7 cellular contexts compared by ENCODE assay signal in the genomic region with DNA sequence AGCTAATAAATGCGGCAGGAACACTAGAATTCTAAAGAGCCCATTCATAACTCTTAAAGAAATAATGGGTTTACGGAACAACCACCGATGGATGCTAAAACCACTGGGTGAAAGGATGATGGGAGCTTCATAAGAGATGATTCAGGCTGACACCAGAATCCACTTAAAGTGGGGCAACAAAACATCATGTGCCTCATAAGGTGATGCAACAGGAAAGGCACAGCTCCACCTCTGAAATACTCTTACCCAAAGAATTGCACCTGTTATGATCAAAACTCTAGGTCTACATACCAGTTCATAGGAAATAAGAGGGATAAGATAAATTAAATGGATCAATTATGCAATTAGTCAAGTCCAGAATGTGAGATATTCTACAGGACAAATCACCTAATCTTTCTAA.
"Had no signal": no experiment of that assay in that cellular context is flagged by ENCODE, and none has a peak within 500 bp of the region (broad histone marks: within the 10 kb centered on the region; RNA-seq: fewer than 3 reads in every experiment).

No MANE protein-coding gene starts in this region.

- ATAC-seq: GM23338 had no signal

- H3K4me2 ChIP-seq: GM23338 had no signal

- H2AFZ ChIP-seq: GM23338 had no signal

- H3K4me3 ChIP-seq: GM23338 had no signal

- FAIRE-seq: H1, H54, HTR-8/SVneo had no signal

- DNase-seq: H9, HCEC 1CT, KG1 had no signal
